Comparison of ENCODE assay signal across 20 cellular contexts in the genomic region with DNA sequence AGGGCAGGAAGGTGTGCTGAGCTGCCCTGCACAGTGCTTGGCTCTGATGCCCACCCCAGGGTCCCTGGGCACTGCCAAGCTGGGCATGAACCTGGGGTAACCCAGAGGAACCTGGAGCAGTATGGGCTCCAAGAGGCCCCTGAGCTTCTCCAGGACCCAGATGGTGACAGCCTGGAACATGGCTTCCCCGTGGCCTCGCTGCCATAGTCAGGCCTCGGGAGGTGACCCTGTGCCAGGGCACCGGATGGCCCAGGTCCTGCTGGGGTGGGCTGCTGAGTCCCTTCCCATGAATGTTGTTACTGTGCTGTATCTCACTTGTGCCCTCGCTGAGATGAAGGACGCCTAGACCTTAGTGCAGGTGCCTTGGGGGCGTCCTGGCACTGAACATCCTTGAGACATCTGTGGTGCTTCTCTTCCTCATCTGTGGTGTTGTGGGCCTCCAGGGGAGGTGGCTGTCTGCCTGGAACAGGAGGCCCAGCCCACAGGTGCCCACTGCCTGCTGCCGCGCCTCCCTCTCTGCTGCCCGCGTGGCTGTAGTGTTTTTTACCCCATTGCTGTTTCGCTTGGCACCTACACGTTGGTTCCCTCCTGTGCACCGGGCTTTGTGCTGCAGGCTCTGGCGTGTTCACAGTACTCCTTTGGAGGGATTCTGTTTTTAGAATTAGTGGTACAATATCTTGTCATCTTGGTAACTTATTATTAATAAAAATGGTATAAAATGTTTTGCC.
"Had no signal": no experiment of that assay in that cellular context is flagged by ENCODE, and none has a peak within 500 bp of the region (broad histone marks: within the 10 kb centered on the region; RNA-seq: fewer than 3 reads in every experiment).

No MANE protein-coding gene starts in this region.

- H3K4me3 Mint-ChIP-seq: immature natural killer cell; mesothelial cell of epicardium; naive B cell; natural killer cell treated with Interleukin-12 subunit alpha and Interleukin-12 subunit beta and Interleukin-15 and Interleukin-18, amount 100 ng/mL, for 72 hours; neural crest cell; stimulated activated memory B cell treated with anti-CD40 and anti-IgM and Interleukin-4, amounts not matched to agents 10 μg/mL and 1 μg/mL and 100 μg/mL, for 72 hours; type B pancreatic cell had no signal

- H3K27me3 Mint-ChIP-seq: stimulated activated memory B cell treated with anti-CD40 and anti-IgM and Interleukin-4, amounts not matched to agents 10 μg/mL and 1 μg/mL and 100 μg/mL, for 72 hours; type B pancreatic cell had no signal

- DNase-seq: cortex of kidney; hypothalamus; immature natural killer cell; mesenchymal stem cell; mucosa of descending colon; naive B cell; ovary; psoas muscle; right cardiac atrium; sigmoid colon; stimulated activated CD4-positive, alpha-beta T cell treated with anti-CD3 and anti-CD28 coated beads, Interleukin-2, amount 100 ng/mL, for 24 hours; stimulated activated CD4-positive, alpha-beta T cell treated with anti-CD3 and anti-CD28 coated beads, Interleukin-4, amount 100 ng/mL, for 24 hours; stimulated activated naive CD8-positive, alpha-beta T cell treated with anti-CD3 and anti-CD28 coated beads, Interleukin-15, Interleukin-2, amounts not matched to agents 100 U/mL and 50 U/mL, for 24 hours; testis had no signal

- H3K9me3 Mint-ChIP-seq: natural killer cell treated with Interleukin-12 subunit alpha and Interleukin-12 subunit beta and Interleukin-15 and Interleukin-18, amount 100 ng/mL, for 72 hours; neural crest cell; stimulated activated memory B cell treated with anti-CD40 and anti-IgM and Interleukin-4, amounts not matched to agents 10 μg/mL and 1 μg/mL and 100 μg/mL, for 72 hours; type B pancreatic cell had no signal

- H3K4me1 Mint-ChIP-seq: immature natural killer cell; mesothelial cell of epicardium; stimulated activated memory B cell treated with anti-CD40 and anti-IgM and Interleukin-4, amounts not matched to agents 10 μg/mL and 1 μg/mL and 100 μg/mL, for 72 hours had no signal

- ATAC-seq: left lobe of liver; mucosa of descending colon; natural killer cell treated with Interleukin-12 subunit alpha and Interleukin-12 subunit beta and Interleukin-15 and Interleukin-18, amount 100 ng/mL, for 72 hours; psoas muscle; right cardiac atrium; stimulated activated memory B cell treated with anti-CD40 and anti-IgM and Interleukin-4, amounts not matched to agents 10 μg/mL and 1 μg/mL and 100 μg/mL, for 72 hours; stimulated activated naive CD8-positive, alpha-beta T cell treated with anti-CD3 and anti-CD28 coated beads, Interleukin-15, Interleukin-2, amounts not matched to agents 100 U/mL and 50 U/mL, for 24 hours had no signal

- H3K27ac Mint-ChIP-seq: immature natural killer cell; mesothelial cell of epicardium; naive B cell; natural killer cell treated with Interleukin-12 subunit alpha and Interleukin-12 subunit beta and Interleukin-15 and Interleukin-18, amount 100 ng/mL, for 72 hours; stimulated activated memory B cell treated with anti-CD40 and anti-IgM and Interleukin-4, amounts not matched to agents 10 μg/mL and 1 μg/mL and 100 μg/mL, for 72 hours; type B pancreatic cell had no signal

- H3K36me3 Mint-ChIP-seq: immature natural killer cell; mesothelial cell of epicardium; naive B cell; natural killer cell treated with Interleukin-12 subunit alpha and Interleukin-12 subunit beta and Interleukin-15 and Interleukin-18, amount 100 ng/mL, for 72 hours; stimulated activated memory B cell treated with anti-CD40 and anti-IgM and Interleukin-4, amounts not matched to agents 10 μg/mL and 1 μg/mL and 100 μg/mL, for 72 hours; type B pancreatic cell had no signal
